ENCODE assay signal across 1 cellular context in the genomic region with DNA sequence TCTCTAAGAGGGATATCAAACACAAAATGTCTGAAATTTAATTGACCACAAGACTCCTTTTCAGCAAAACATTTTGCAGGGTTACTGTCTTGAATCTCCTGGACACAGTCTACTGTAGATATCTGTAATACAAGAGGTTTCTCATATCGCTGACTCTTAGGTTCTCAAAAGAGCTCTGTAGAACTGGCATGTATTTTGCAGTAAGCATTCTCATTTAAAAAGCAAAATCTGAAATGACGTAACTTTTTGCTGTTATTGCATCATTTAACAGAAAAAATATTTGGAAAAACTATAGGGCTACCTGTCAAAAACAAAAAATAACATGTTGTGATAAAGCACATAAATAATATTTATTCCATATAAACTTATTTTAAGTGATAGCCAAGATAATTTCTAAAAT.
TF ChIP-seq lines count a peak whose summit lies in the region.

No MANE protein-coding gene starts in this region.

TF ChIP-seq in GM23338, 12 proteins besides CTCF, POLR2A, EP300 and RAD21 (continued from another document):
- TF ChIP-seq, protein P1, sequence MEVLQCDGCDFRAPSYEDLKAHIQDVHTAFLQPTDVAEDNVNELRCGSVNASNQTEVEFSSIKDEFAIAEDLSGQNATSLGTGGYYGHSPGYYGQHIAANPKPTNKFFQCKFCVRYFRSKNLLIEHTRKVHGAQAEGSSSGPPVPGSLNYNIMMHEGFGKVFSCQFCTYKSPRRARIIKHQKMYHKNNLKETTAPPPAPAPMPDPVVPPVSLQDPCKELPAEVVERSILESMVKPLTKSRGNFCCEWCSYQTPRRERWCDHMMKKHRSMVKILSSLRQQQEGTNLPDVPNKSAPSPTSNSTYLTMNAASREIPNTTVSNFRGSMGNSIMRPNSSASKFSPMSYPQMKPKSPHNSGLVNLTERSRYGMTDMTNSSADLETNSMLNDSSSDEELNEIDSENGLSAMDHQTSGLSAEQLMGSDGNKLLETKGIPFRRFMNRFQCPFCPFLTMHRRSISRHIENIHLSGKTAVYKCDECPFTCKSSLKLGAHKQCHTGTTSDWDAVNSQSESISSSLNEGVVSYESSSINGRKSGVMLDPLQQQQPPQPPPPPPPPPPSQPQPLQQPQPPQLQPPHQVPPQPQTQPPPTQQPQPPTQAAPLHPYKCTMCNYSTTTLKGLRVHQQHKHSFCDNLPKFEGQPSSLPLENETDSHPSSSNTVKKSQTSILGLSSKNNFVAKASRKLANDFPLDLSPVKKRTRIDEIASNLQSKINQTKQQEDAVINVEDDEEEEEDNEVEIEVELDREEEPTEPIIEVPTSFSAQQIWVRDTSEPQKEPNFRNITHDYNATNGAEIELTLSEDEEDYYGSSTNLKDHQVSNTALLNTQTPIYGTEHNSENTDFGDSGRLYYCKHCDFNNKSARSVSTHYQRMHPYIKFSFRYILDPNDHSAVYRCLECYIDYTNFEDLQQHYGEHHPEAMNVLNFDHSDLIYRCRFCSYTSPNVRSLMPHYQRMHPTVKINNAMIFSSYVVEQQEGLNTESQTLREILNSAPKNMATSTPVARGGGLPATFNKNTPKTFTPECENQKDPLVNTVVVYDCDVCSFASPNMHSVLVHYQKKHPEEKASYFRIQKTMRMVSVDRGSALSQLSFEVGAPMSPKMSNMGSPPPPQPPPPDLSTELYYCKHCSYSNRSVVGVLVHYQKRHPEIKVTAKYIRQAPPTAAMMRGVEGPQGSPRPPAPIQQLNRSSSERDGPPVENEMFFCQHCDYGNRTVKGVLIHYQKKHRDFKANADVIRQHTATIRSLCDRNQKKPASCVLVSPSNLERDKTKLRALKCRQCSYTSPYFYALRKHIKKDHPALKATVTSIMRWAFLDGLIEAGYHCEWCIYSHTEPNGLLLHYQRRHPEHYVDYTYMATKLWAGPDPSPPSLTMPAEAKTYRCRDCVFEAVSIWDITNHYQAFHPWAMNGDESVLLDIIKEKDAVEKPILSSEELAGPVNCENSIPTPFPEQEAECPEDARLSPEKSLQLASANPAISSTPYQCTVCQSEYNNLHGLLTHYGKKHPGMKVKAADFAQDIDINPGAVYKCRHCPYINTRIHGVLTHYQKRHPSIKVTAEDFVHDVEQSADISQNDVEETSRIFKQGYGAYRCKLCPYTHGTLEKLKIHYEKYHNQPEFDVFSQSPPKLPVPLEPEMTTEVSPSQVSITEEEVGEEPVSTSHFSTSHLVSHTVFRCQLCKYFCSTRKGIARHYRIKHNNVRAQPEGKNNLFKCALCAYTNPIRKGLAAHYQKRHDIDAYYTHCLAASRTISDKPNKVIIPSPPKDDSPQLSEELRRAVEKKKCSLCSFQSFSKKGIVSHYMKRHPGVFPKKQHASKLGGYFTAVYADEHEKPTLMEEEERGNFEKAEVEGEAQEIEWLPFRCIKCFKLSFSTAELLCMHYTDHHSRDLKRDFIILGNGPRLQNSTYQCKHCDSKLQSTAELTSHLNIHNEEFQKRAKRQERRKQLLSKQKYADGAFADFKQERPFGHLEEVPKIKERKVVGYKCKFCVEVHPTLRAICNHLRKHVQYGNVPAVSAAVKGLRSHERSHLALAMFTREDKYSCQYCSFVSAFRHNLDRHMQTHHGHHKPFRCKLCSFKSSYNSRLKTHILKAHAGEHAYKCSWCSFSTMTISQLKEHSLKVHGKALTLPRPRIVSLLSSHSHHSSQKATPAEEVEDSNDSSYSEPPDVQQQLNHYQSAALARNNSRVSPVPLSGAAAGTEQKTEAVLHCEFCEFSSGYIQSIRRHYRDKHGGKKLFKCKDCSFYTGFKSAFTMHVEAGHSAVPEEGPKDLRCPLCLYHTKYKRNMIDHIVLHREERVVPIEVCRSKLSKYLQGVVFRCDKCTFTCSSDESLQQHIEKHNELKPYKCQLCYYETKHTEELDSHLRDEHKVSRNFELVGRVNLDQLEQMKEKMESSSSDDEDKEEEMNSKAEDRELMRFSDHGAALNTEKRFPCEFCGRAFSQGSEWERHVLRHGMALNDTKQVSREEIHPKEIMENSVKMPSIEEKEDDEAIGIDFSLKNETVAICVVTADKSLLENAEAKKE (CRISPR knock-in tag; IDR thresholded peaks at IDR 0.05): no peak
- TF ChIP-seq, protein P2, sequence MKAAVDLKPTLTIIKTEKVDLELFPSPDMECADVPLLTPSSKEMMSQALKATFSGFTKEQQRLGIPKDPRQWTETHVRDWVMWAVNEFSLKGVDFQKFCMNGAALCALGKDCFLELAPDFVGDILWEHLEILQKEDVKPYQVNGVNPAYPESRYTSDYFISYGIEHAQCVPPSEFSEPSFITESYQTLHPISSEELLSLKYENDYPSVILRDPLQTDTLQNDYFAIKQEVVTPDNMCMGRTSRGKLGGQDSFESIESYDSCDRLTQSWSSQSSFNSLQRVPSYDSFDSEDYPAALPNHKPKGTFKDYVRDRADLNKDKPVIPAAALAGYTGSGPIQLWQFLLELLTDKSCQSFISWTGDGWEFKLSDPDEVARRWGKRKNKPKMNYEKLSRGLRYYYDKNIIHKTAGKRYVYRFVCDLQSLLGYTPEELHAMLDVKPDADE (IDR thresholded peaks at IDR 0.05): no peak
- TF ChIP-seq ZNF331 (CRISPR knock-in tag; IDR thresholded peaks at IDR 0.05; ENCODE audit: low read depth): no peak
- no peak for TF ChIP-seq ZNF114 (CRISPR knock-in tag; IDR thresholded peaks at IDR 0.05)
- TF ChIP-seq JUNB (IDR thresholded peaks at IDR 0.05; ENCODE audit: unreplicated experiment): no peak
- TF ChIP-seq EZH2phosphoT487 (IDR thresholded peaks at IDR 0.05; ENCODE audit: unreplicated experiment): no peak
